In the genomic region with DNA sequence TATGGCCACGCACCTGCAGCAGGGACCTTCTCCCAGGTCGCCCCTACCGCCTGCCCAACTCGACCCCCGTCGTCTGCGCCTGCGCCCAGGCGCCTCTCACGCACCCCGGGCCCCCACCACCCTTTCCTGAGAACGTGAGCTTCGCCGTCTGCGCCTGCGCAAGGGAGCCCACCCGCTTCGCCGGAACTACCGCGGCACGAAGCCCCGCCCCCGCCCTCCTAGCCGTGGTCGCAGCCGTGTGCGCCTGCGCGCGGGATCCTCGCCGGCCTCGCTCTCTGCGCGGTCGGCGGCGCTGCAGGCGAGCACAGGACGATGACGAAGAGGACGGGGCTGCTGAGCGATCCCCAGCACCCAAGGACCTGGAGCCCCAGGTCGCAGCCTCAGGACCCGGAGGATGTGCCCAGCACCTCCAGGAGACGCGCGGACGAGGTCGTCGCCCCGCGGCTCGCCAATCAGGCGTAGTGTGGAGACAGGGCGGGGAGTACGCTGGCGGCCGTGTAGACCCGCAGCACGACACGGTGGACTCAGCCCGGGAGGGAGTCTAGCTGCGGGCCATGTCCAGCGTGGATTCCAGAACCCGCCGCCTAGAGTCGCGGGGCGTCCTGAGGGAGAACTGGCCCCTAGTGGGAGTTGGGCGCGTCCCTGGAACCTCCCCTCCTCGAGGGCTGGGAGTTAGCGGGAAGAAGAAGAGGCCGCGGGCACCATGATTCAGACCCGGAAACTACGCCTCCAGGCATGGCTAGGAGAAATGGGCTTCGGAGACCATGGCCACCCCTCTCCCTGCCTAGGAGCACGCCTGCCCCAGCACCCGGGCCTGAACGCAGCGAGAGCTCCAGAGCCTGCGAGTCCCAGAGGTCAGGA, we compare ENCODE assay signal across 1 cellular context.
A peak's percentile ranks its signal among the peaks of the same experiment; 100 is the strongest.
TF ChIP-seq lines count a peak whose summit lies in the region.

No MANE protein-coding gene starts in this region.

TF ChIP-seq in K562, 482 proteins besides CTCF, POLR2A, EP300 and RAD21 (continued from another document):
- peak; percentile 24; the same call in 1 of the 2 replicates for TF ChIP-seq THAP12 (CRISPR knock-in tag; IDR thresholded peaks at IDR 0.05)
- TF ChIP-seq DDX20 (tag; IDR thresholded peaks at IDR 0.05; ENCODE audit: low read depth): no peak
- TF ChIP-seq VEZF1 (CRISPR knock-in tag; IDR thresholded peaks at IDR 0.05): peak; percentile 72
- TF ChIP-seq SUPT5H (IDR thresholded peaks at IDR 0.05): peak; percentile 91
- TF ChIP-seq, protein P1, sequence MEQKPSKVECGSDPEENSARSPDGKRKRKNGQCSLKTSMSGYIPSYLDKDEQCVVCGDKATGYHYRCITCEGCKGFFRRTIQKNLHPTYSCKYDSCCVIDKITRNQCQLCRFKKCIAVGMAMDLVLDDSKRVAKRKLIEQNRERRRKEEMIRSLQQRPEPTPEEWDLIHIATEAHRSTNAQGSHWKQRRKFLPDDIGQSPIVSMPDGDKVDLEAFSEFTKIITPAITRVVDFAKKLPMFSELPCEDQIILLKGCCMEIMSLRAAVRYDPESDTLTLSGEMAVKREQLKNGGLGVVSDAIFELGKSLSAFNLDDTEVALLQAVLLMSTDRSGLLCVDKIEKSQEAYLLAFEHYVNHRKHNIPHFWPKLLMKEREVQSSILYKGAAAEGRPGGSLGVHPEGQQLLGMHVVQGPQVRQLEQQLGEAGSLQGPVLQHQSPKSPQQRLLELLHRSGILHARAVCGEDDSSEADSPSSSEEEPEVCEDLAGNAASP (IDR thresholded peaks at IDR 0.05): no peak
- TF ChIP-seq FOXA1 (IDR thresholded peaks at IDR 0.05; ENCODE audit: borderline replicate concordance): no peak
- no peak for TF ChIP-seq ZSCAN32 (CRISPR knock-in tag; IDR thresholded peaks at IDR 0.05)
- TF ChIP-seq, protein P2, sequence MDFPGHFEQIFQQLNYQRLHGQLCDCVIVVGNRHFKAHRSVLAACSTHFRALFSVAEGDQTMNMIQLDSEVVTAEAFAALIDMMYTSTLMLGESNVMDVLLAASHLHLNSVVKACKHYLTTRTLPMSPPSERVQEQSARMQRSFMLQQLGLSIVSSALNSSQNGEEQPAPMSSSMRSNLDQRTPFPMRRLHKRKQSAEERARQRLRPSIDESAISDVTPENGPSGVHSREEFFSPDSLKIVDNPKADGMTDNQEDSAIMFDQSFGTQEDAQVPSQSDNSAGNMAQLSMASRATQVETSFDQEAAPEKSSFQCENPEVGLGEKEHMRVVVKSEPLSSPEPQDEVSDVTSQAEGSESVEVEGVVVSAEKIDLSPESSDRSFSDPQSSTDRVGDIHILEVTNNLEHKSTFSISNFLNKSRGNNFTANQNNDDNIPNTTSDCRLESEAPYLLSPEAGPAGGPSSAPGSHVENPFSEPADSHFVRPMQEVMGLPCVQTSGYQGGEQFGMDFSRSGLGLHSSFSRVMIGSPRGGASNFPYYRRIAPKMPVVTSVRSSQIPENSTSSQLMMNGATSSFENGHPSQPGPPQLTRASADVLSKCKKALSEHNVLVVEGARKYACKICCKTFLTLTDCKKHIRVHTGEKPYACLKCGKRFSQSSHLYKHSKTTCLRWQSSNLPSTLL (IDR thresholded peaks at IDR 0.05): peak; percentile 81; the same call in 1 of the 2 replicates
- peak; percentile 43; the same call in 1 of the 2 replicates for TF ChIP-seq MBD2 (IDR thresholded peaks at IDR 0.05; ENCODE audit: borderline replicate concordance, low read depth)
- TF ChIP-seq SP1 (CRISPR knock-in tag; IDR thresholded peaks at IDR 0.05): 0 out of 2 replicates have a peak, but pooled peaks have one; percentile 16
- TF ChIP-seq, protein P3, sequence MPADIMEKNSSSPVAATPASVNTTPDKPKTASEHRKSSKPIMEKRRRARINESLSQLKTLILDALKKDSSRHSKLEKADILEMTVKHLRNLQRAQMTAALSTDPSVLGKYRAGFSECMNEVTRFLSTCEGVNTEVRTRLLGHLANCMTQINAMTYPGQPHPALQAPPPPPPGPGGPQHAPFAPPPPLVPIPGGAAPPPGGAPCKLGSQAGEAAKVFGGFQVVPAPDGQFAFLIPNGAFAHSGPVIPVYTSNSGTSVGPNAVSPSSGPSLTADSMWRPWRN (IDR thresholded peaks at IDR 0.05; ENCODE audit: low read depth): no peak
- no peak for TF ChIP-seq BACH1 (tag; IDR thresholded peaks at IDR 0.05)
- no peak for TF ChIP-seq ZFP36 (IDR thresholded peaks at IDR 0.05; ENCODE audit: low read depth, low read length, partially characterized antibody)
- no peak for TF ChIP-seq CBX3 (IDR thresholded peaks at IDR 0.05; ENCODE audit: borderline replicate concordance in 1 of 2, low read length in 2 of 2)
- no peak for TF ChIP-seq SPI1 (IDR thresholded peaks at IDR 0.05; ENCODE audit: borderline replicate concordance, low read depth, low read length)
- no peak for TF ChIP-seq U2AF2 (optimal IDR thresholded peaks at IDR 0.05; ENCODE audit: low read depth, low read length)
- TF ChIP-seq, protein P4, sequence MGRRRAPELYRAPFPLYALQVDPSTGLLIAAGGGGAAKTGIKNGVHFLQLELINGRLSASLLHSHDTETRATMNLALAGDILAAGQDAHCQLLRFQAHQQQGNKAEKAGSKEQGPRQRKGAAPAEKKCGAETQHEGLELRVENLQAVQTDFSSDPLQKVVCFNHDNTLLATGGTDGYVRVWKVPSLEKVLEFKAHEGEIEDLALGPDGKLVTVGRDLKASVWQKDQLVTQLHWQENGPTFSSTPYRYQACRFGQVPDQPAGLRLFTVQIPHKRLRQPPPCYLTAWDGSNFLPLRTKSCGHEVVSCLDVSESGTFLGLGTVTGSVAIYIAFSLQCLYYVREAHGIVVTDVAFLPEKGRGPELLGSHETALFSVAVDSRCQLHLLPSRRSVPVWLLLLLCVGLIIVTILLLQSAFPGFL (CRISPR knock-in tag; IDR thresholded peaks at IDR 0.05): no peak
- TF ChIP-seq EGR1 (conservative IDR thresholded peaks at IDR 0.05): peak; percentile 61; the same call in 1 of the 2 replicates
- TF ChIP-seq RHOXF2B (CRISPR knock-in tag; conservative IDR thresholded peaks at IDR 0.05): no peak
- no peak for TF ChIP-seq TAF15 (IDR thresholded peaks at IDR 0.05; ENCODE audit: low read depth, low read length)
- TF ChIP-seq PML (IDR thresholded peaks at IDR 0.05; ENCODE audit: low read length): peak; percentile 56; the same call in 1 of the 2 replicates
- no peak for TF ChIP-seq SIX5 (IDR thresholded peaks at IDR 0.05; ENCODE audit: borderline replicate concordance in 1 of 2, insufficient read depth in 1 of 2, low read depth in 1 of 2, low read length in 2 of 2)
- no peak for TF ChIP-seq ZNF253 (CRISPR knock-in tag; conservative IDR thresholded peaks at IDR 0.05)
- TF ChIP-seq, protein P5, sequence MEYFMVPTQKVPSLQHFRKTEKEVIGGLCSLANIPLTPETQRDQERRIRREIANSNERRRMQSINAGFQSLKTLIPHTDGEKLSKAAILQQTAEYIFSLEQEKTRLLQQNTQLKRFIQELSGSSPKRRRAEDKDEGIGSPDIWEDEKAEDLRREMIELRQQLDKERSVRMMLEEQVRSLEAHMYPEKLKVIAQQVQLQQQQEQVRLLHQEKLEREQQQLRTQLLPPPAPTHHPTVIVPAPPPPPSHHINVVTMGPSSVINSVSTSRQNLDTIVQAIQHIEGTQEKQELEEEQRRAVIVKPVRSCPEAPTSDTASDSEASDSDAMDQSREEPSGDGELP (CRISPR knock-in tag; IDR thresholded peaks at IDR 0.05; ENCODE audit: borderline replicate concordance): peak; percentile 68; the same call in 1 of the 2 replicates
- TF ChIP-seq ZNF274 (IDR thresholded peaks at IDR 0.05; ENCODE audit: borderline replicate concordance, low read depth, low read length): no peak
- 0 out of 2 replicates have a peak, but pooled peaks have one; percentile 4 for TF ChIP-seq TEAD4 (IDR thresholded peaks at IDR 0.05; ENCODE audit: low read length)
- TF ChIP-seq TEAD4 (CRISPR knock-in tag; IDR thresholded peaks at IDR 0.05; ENCODE audit: borderline replicate concordance): no peak
- no peak for TF ChIP-seq SOX6 (IDR thresholded peaks at IDR 0.05)
- TF ChIP-seq, protein P6, sequence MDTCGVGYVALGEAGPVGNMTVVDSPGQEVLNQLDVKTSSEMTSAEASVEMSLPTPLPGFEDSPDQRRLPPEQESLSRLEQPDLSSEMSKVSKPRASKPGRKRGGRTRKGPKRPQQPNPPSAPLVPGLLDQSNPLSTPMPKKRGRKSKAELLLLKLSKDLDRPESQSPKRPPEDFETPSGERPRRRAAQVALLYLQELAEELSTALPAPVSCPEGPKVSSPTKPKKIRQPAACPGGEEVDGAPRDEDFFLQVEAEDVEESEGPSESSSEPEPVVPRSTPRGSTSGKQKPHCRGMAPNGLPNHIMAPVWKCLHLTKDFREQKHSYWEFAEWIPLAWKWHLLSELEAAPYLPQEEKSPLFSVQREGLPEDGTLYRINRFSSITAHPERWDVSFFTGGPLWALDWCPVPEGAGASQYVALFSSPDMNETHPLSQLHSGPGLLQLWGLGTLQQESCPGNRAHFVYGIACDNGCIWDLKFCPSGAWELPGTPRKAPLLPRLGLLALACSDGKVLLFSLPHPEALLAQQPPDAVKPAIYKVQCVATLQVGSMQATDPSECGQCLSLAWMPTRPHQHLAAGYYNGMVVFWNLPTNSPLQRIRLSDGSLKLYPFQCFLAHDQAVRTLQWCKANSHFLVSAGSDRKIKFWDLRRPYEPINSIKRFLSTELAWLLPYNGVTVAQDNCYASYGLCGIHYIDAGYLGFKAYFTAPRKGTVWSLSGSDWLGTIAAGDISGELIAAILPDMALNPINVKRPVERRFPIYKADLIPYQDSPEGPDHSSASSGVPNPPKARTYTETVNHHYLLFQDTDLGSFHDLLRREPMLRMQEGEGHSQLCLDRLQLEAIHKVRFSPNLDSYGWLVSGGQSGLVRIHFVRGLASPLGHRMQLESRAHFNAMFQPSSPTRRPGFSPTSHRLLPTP (IDR thresholded peaks at IDR 0.05; ENCODE audit: borderline replicate concordance, extremely low read depth, insufficient read length): no peak
- peak; percentile 73 for TF ChIP-seq L3MBTL2 (IDR thresholded peaks at IDR 0.05)
- TF ChIP-seq ZNF316 (IDR thresholded peaks at IDR 0.05): no peak
- TF ChIP-seq TAL1 (IDR thresholded peaks at IDR 0.05): no peak
- TF ChIP-seq E2F4 (CRISPR knock-in tag; IDR thresholded peaks at IDR 0.05; ENCODE audit: low read depth): no peak
- no peak for TF ChIP-seq ZNF780A (CRISPR knock-in tag; IDR thresholded peaks at IDR 0.05)
- TF ChIP-seq PYGO2 (tag; IDR thresholded peaks at IDR 0.05): no peak
- TF ChIP-seq CBX8 (IDR thresholded peaks at IDR 0.05; ENCODE audit: borderline replicate concordance, extremely low read depth, low read depth, low read length, poor library complexity, severe bottlenecking): no peak
- no peak for TF ChIP-seq KHSRP (IDR thresholded peaks at IDR 0.05)
- TF ChIP-seq, protein P7, sequence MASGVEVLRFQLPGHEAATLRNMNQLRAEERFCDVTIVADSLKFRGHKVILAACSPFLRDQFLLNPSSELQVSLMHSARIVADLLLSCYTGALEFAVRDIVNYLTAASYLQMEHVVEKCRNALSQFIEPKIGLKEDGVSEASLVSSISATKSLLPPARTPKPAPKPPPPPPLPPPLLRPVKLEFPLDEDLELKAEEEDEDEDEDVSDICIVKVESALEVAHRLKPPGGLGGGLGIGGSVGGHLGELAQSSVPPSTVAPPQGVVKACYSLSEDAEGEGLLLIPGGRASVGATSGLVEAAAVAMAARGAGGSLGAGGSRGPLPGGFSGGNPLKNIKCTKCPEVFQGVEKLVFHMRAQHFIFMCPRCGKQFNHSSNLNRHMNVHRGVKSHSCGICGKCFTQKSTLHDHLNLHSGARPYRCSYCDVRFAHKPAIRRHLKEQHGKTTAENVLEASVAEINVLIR (CRISPR knock-in tag; IDR thresholded peaks at IDR 0.05): no peak
- TF ChIP-seq EP400 (IDR thresholded peaks at IDR 0.05): peak; percentile 26; the same call in 1 of the 2 replicates
- no peak for TF ChIP-seq EWSR1 (IDR thresholded peaks at IDR 0.05; ENCODE audit: borderline replicate concordance, low read depth, partially characterized antibody)
